ENCODE assay signal across 15 cellular contexts in the genomic region with DNA sequence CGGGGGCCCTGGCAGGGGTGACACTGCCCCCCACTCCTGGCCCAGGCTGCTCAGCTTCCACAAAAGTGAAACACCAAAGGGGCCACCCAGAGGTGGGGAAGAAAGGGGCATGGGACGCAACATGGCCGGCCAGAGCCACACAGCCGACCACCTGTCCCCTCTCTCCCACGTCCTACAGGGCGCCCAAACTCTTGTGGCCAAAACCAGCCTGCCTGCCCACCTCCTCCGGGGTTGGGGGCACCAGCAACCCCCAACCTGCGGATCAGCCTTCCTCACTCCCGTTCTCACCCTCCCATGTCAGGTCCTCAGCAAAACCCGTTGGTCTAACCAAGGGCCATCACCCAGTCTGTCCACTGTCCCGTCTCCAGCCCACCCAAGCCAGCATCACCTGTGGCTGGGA.
DNase-seq lines count a peak whose midpoint lies in the region; ATAC-seq, FAIRE-seq and TF ChIP-seq lines count a peak whose summit lies in the region.
"Had no signal": no experiment of that assay in that cellular context is flagged by ENCODE, and none has a peak within 500 bp of the region (broad histone marks: within the 10 kb centered on the region; RNA-seq: fewer than 3 reads in every experiment).

No MANE protein-coding gene starts in this region.

- no peaks in the 10 kb centered on the region for H4K20me1 ChIP-seq in osteoblast (ENCODE audit: insufficient read depth, low read length)
- H4K20me1 ChIP-seq: BLaER1 treated with 17β-estradiol and CSF1 and Interleukin-3, amounts not matched to agents 10 nM and 100 nM had no signal

- no peaks in the 10 kb centered on the region for H3K27me3 ChIP-seq in right cardiac atrium (ENCODE audit: control insufficient read depth, insufficient read depth)
- H3K27me3 ChIP-seq in heart right ventricle = no peaks in the 10 kb centered on the region
- no peaks in the 10 kb centered on the region for H3K27me3 ChIP-seq in osteoblast (ENCODE audit: insufficient read depth, low read length)
- H3K27me3 ChIP-seq: BLaER1 treated with 17β-estradiol and CSF1 and Interleukin-3, amounts not matched to agents 10 nM and 100 nM had no signal

- TF ChIP-seq CTCF in heart right ventricle (IDR thresholded peaks at IDR 0.05) (no peak), kidney (IDR thresholded peaks at IDR 0.05; ENCODE audit: borderline replicate concordance, extremely low read depth, insufficient read depth) (no peak), osteoblast (IDR thresholded peaks at IDR 0.05; ENCODE audit: extremely low read depth, low read depth, low read length) (no peak)

- no peak overlapping the region for H3K9ac ChIP-seq in kidney (ENCODE audit: low read length in 2 of 2)
- H3K9ac ChIP-seq: BLaER1 treated with 17β-estradiol and CSF1 and Interleukin-3, amounts not matched to agents 10 nM and 100 nM had no signal

- H3K36me3 ChIP-seq in heart right ventricle (no peaks in the 10 kb centered on the region), kidney (ENCODE audit: control insufficient read depth in 1 of 2, insufficient read depth in 2 of 2, low read length in 2 of 2) (no peaks in the 10 kb centered on the region), osteoblast (ENCODE audit: insufficient read depth, low read length) (no peaks in the 10 kb centered on the region)
- H3K36me3 ChIP-seq: BLaER1 treated with 17β-estradiol and CSF1 and Interleukin-3, amounts not matched to agents 10 nM and 100 nM; HAP-1 had no signal

- no peaks in the 10 kb centered on the region for H3K79me2 ChIP-seq in osteoblast (ENCODE audit: insufficient read depth, low read length)

- peak in 2 of 3 donors; percentile 24 to 46 for DNase-seq in right cardiac atrium
- DNase-seq in heart right ventricle = no peak
- DNase-seq in kidney = peak; percentile 32
- DNase-seq in osteoblast (ENCODE audit: insufficient read length, low spot score, missing footprints) = peak; percentile 36
- no peak for DNase-seq in kidney tubule cell (ENCODE audit: low spot score)
- no peak for DNase-seq in hippocampal formation (lab: John Stamatoyannopoulos, UW)
- DNase-seq: ACHN; Calu3; CD4-positive, CD25-positive, alpha-beta regulatory T cell; GOT3 had no signal

- H2AFZ ChIP-seq in osteoblast (ENCODE audit: low read length) = no peak overlapping the region

- H3K9me3 ChIP-seq in right cardiac atrium (ENCODE audit: control insufficient read depth, low read length) = no peaks in the 10 kb centered on the region
- peaks cover 0 to 12% (median 0%) of the 10 kb centered on the region in 11 donors for H3K9me3 ChIP-seq in heart right ventricle
- no peaks in the 10 kb centered on the region for H3K9me3 ChIP-seq in kidney (ENCODE audit: control insufficient read depth in 1 of 2, low read length in 2 of 2)
- H3K9me3 ChIP-seq in osteoblast (ENCODE audit: low read depth, low read length) = peaks cover 4% of the 10 kb centered on the region
- H3K9me3 ChIP-seq: HAP-1 had no signal

- WGBS in right cardiac atrium = 97% methylated on average over 11 of the region's 11 CpGs
- WGBS in heart right ventricle, 2 donors = 95 to 97% methylated on average over 11 of the region's 11 CpGs

- intact Hi-C loops in right cardiac atrium (cut with DNase I) = loop anchor here in 1 of 4 donors (10.0 kb wide), 1 partner anchor 322 kb away; no protein-coding TSS in a partner anchor
- intact Hi-C loops in heart right ventricle (cut with DNase I) = loop anchor here in 1 of 10 donors (10.0 kb wide), 1 partner anchor 128 kb away; no protein-coding TSS in a partner anchor
- intact Hi-C loops in kidney (cut with DNase I) = no loop called here

- H3K4me3 ChIP-seq in right cardiac atrium (ENCODE audit: low read length) = no peak overlapping the region
- no peak overlapping the region for H3K4me3 ChIP-seq in heart right ventricle
- no peak overlapping the region for H3K4me3 ChIP-seq in kidney (ENCODE audit: low read length in 2 of 2)
- no peak overlapping the region for H3K4me3 ChIP-seq in osteoblast (ENCODE audit: insufficient read depth, low read length)
- H3K4me3 ChIP-seq: BLaER1 treated with 17β-estradiol and CSF1 and Interleukin-3, amounts not matched to agents 10 nM and 100 nM; GM12878; HAP-1 had no signal

- H3K4me2 ChIP-seq in osteoblast (ENCODE audit: insufficient read depth, low read length) = no peak overlapping the region
- H3K4me2 ChIP-seq: BLaER1 treated with 17β-estradiol and CSF1 and Interleukin-3, amounts not matched to agents 10 nM and 100 nM had no signal

- no peak for FAIRE-seq in kidney (lab: Jason Lieb, UNC)
- FAIRE-seq: GM12878 had no signal

- ATAC-seq in right cardiac atrium = no peak
- no peak for ATAC-seq in heart right ventricle
- ATAC-seq in GM19467 (IDR thresholded peaks at IDR 0.05; ENCODE audit: unreplicated experiment) = no peak
- ATAC-seq: GM12878 had no signal

- no peak overlapping the region for H3K27ac ChIP-seq in right cardiac atrium (ENCODE audit: low read length)
- H3K27ac ChIP-seq in heart right ventricle = no peak overlapping the region
- no peak overlapping the region for H3K27ac ChIP-seq in kidney (ENCODE audit: low read depth in 2 of 2, low read length in 2 of 2)
- no peak overlapping the region for H3K27ac ChIP-seq in osteoblast (ENCODE audit: low read depth, low read length)
- H3K27ac ChIP-seq: BLaER1 treated with 17β-estradiol and CSF1 and Interleukin-3, amounts not matched to agents 10 nM and 100 nM; HL-60 had no signal

- H3K4me1 ChIP-seq in right cardiac atrium (ENCODE audit: control insufficient read depth, insufficient read depth, low read length) = no peaks in the 10 kb centered on the region
- H3K4me1 ChIP-seq in heart right ventricle = peaks cover 0 to 25% (median 6%) of the 10 kb centered on the region in 9 donors
- no peaks in the 10 kb centered on the region for H3K4me1 ChIP-seq in kidney (ENCODE audit: control insufficient read depth in 1 of 2, insufficient read depth in 1 of 2, low read depth in 1 of 2, low read length in 2 of 2)
- no peaks in the 10 kb centered on the region for H3K4me1 ChIP-seq in osteoblast (ENCODE audit: insufficient read depth, low read length)
- H3K4me1 ChIP-seq: HAP-1 had no signal

Comparison
In these comparisons a context has a peak if more than half of its experiments do, and no peak if none do; other contexts are left out.
1. DNase-seq: peak in right cardiac atrium (2 of 3), kidney (single experiment) and osteoblast (single experiment); none in heart right ventricle (0 of 2), kidney tubule cell (single experiment) and hippocampal formation (0 of 2).